Comparison of ENCODE assay signal across 16 cellular contexts in the genomic region with DNA sequence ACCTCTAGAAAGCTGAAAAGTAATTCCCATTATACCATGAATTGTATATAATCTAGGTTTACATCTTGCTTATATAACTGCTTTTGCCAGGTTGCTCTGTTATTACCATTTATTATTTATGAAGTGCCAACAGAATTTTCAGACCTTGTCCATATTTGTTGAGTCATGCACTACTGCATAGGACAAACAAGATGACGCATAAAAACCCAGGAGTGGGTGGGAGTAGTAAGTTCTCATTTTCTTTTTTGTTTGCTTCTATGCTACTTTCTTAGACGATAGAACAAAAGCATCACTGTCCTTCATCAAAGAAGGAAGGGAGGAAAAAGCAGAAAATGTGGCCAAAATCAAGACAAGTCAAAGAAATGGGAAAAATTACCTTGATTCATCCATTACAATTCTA.
DNase-seq lines count a peak whose midpoint lies in the region; ATAC-seq, FAIRE-seq and TF ChIP-seq lines count a peak whose summit lies in the region.
"Had no signal": no experiment of that assay in that cellular context is flagged by ENCODE, and none has a peak within 500 bp of the region (broad histone marks: within the 10 kb centered on the region; RNA-seq: fewer than 3 reads in every experiment).

No MANE protein-coding gene starts in this region.

- DNase-seq in A549 (ENCODE audit: low read depth in 1 of 2, low spot score in 1 of 2) (peak in 1 of 2 experiments; percentile 60), HPDE6-E6E7 (ENCODE audit: extremely low spot score) (peak; percentile 17), SHP77 (lab: John Stamatoyannopoulos, UW) (peak; percentile 25 to 30), fibroblast of lung (ENCODE audit: low read depth in 2 of 2) (peak; percentile 72 to 77), GM13977 (ENCODE audit: low spot score) (no peak)
- DNase-seq: activated CD8-positive, alpha-beta memory T cell treated with anti-CD3 and anti-CD28 coated beads for 24 hours; Kasumi-1; left ventricle myocardium superior; NCI-H345; stimulated activated CD4-positive, alpha-beta T cell treated with anti-CD3 and anti-CD28 coated beads, Interleukin-15, amount 100 ng/mL, for 24 hours had no signal

- TF ChIP-seq RAD21 in A549 (conservative IDR thresholded peaks at IDR 0.05 in 1 of 2, IDR thresholded peaks at IDR 0.05 in 1 of 2): no peak

- CTCF ChIA-PET in A549 (lab: Yijun Ruan, JAX): no interaction called here

- no peak overlapping the region for H3K9ac ChIP-seq in fibroblast of lung (ENCODE audit: insufficient read depth, low read length)

- no peak overlapping the region for H3K4me3 ChIP-seq in A549
- no peak overlapping the region for H3K4me3 ChIP-seq in fibroblast of lung (replicated peaks in 1 of 4; ENCODE audit: control extremely low read depth in 1 of 4, insufficient read depth in 1 of 4, low read depth in 3 of 4, low read length in 4 of 4)
- H3K4me3 ChIP-seq: esophagus muscularis mucosa had no signal

- TF ChIP-seq CTCF in A549 (IDR thresholded peaks at IDR 0.05) (no peak), fibroblast of lung (conservative IDR thresholded peaks at IDR 0.05 in 1 of 2, IDR thresholded peaks at IDR 0.05 in 1 of 2; ENCODE audit: low read depth in 1 of 2, low read length in 2 of 2) (no peak), GM13977 (IDR thresholded peaks at IDR 0.05; ENCODE audit: extremely low read depth, insufficient read depth, missing control alignments) (no peak)

- H3K4me1 ChIP-seq in A549 (peaks cover 5% of the 10 kb centered on the region), fibroblast of lung (ENCODE audit: control insufficient read depth, extremely low read depth, insufficient read depth, low read length) (peaks cover 3% of the 10 kb centered on the region)
- H3K4me1 ChIP-seq: esophagus muscularis mucosa had no signal

- H3K27ac ChIP-seq in A549: no peak overlapping the region; a peak in 1 of 6 replicates
- no peak overlapping the region for H3K27ac ChIP-seq in fibroblast of lung (ENCODE audit: insufficient read depth, low read length)
- H3K27ac ChIP-seq: esophagus muscularis mucosa, HL-60 had no signal

- FAIRE-seq in A549 (lab: Jason Lieb, UNC): no peak

- no peaks in the 10 kb centered on the region for H3K79me2 ChIP-seq in fibroblast of lung (ENCODE audit: control insufficient read depth, insufficient read depth, low read length)

- WGBS in A549 (ENCODE audit: missing lambda C conversion rate): 12% methylated on average over 2 of the region's 2 CpGs

- POLR2A ChIA-PET in A549 (lab: Yijun Ruan, JAX): no interaction called here

- H3K36me3 ChIP-seq in fibroblast of lung (ENCODE audit: control insufficient read depth, insufficient read depth, low read length): no peaks in the 10 kb centered on the region
- H3K36me3 ChIP-seq: esophagus muscularis mucosa had no signal

- no peak for TF ChIP-seq POLR2A in A549 (IDR thresholded peaks at IDR 0.05; ENCODE audit: low read length)

- no peak for TF ChIP-seq EP300 in A549 (IDR thresholded peaks at IDR 0.05)

- H3K4me2 ChIP-seq in A549 (peak overlapping the region; percentile 33), fibroblast of lung (ENCODE audit: extremely low read depth, insufficient read depth, low read length) (no peak overlapping the region)

- no peak overlapping the region for H2AFZ ChIP-seq in fibroblast of lung (ENCODE audit: low read length)

- no peaks in the 10 kb centered on the region for H3K27me3 ChIP-seq in fibroblast of lung (ENCODE audit: control insufficient read depth, insufficient read depth, low read length)
- H3K27me3 ChIP-seq: esophagus muscularis mucosa had no signal

- H3K9me3 ChIP-seq in A549 (peaks cover 3% of the 10 kb centered on the region; the same call in 1 of the 3 replicates), fibroblast of lung (ENCODE audit: control insufficient read depth, insufficient read depth, low read depth, low read length) (no peaks in the 10 kb centered on the region)
- H3K9me3 ChIP-seq: esophagus muscularis mucosa had no signal

- no peaks in the 10 kb centered on the region for H4K20me1 ChIP-seq in fibroblast of lung (ENCODE audit: control insufficient read depth, extremely low read depth, insufficient read depth, low read length)

- ATAC-seq in A549: peak in 1 of 2 experiments; percentile 41; a peak in 1 of 6 replicates
- ATAC-seq in GM18498 (IDR thresholded peaks at IDR 0.05; ENCODE audit: unreplicated experiment): no peak
- ATAC-seq in HG02588 (IDR thresholded peaks at IDR 0.05; ENCODE audit: unreplicated experiment): no peak
- ATAC-seq in HG03175 (IDR thresholded peaks at IDR 0.05; ENCODE audit: unreplicated experiment): no peak
- ATAC-seq: activated T-helper 17 cell treated with anti-CD3 and anti-CD28 coated beads, Interleukin-2, amount 50 U/mL, for 72 hours; left ventricle myocardium superior had no signal

- in situ Hi-C loops in GM13977 (cut with MboI; ENCODE audit: low pct_unique_long_range_greater_than_20kb, low sequenced_read_pairs, unreplicated experiment): no loop called here

TF ChIP-seq in A549, 52 proteins besides CTCF, POLR2A, EP300 and RAD21:
- TF ChIP-seq MAFK (IDR thresholded peaks at IDR 0.05; ENCODE audit: partially characterized antibody) (peak; percentile 88), GATA3 (IDR thresholded peaks at IDR 0.05; ENCODE audit: borderline replicate concordance) (0 out of 2 replicates have a peak, but pooled peaks have one; percentile 21), CBX2 (IDR thresholded peaks at IDR 0.05; ENCODE audit: borderline replicate concordance, low read depth) (no peak), NFE2L2 (conservative IDR thresholded peaks at IDR 0.05; ENCODE audit: low read length) (peak; percentile 57; the same call in 1 of the 2 replicates), CEBPB (IDR thresholded peaks at IDR 0.05) (no peak), JUNB (IDR thresholded peaks at IDR 0.05) (0 out of 2 replicates have a peak, but pooled peaks have one; percentile 20), FOSL2 (IDR thresholded peaks at IDR 0.05) (no peak), FOSL2 (CRISPR knock-in tag; IDR thresholded peaks at IDR 0.05) (peak; percentile 75)
